In the genomic region with DNA sequence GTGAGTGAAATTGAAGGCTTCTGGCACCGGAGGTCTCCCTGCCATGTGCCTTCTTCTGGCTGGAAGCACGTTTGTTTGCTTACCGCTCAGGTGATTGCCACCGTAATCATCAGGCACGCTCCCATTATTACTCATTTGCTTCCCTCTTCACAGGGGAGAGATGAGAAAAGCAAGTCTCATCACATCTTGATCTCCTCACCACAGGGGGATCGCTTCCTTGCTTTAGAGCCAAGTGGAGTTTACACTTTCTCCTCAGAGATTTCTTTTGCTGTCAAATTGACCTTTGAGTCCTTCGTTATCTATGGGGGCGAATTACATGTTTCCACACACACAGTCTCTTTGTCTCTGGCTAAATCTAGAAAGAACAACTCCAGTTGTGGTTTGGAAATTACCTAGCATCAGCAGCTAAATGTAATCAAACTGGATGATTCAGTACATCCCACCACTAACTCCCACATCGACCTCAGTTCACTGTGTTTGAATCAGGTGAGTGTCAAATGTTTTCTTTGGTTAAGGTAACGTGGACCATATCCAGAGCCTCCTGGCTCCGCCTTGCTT, we compare ENCODE assay signal across 13 cellular contexts.
DNase-seq lines count a peak whose midpoint lies in the region; ATAC-seq, FAIRE-seq and TF ChIP-seq lines count a peak whose summit lies in the region.
"Had no signal": no experiment of that assay in that cellular context is flagged by ENCODE, and none has a peak within 500 bp of the region (broad histone marks: within the 10 kb centered on the region; RNA-seq: fewer than 3 reads in every experiment).

No MANE protein-coding gene starts in this region.

- H3K27me3 ChIP-seq in GM06990 (replicated peaks; ENCODE audit: control insufficient read depth, insufficient read depth, low read length) (no peaks in the 10 kb centered on the region), colonic mucosa (no peaks in the 10 kb centered on the region), neural progenitor cell (no peaks in the 10 kb centered on the region)
- H3K27me3 ChIP-seq: neutrophil had no signal

- no peaks in the 10 kb centered on the region for H3K27me3 Mint-ChIP-seq in neural progenitor cell (ENCODE audit: insufficient read depth, low read depth)
- H3K27me3 Mint-ChIP-seq: activated CD4-positive, alpha-beta T cell treated with anti-CD3 and anti-CD28 coated beads, Interleukin-2, amount 10 ng/mL, durations not matched to agents 7 days and 5 days had no signal

- H3K4me1 Mint-ChIP-seq in neural progenitor cell: peaks cover 22% of the 10 kb centered on the region
- H3K4me1 Mint-ChIP-seq: activated CD4-positive, alpha-beta T cell treated with anti-CD3 and anti-CD28 coated beads, Interleukin-2, amount 10 ng/mL, durations not matched to agents 7 days and 5 days had no signal

- no peak overlapping the region for H3K4me3 Mint-ChIP-seq in neural progenitor cell
- H3K4me3 Mint-ChIP-seq: activated CD4-positive, alpha-beta T cell treated with anti-CD3 and anti-CD28 coated beads, Interleukin-2, amount 10 ng/mL, durations not matched to agents 7 days and 5 days had no signal

- H3K9ac ChIP-seq in colonic mucosa (ENCODE audit: low read depth in 2 of 2, low read length in 2 of 2) (no peak overlapping the region), neural progenitor cell (no peak overlapping the region)

- H3K27ac ChIP-seq in colonic mucosa: no peak overlapping the region
- H3K27ac ChIP-seq in neural progenitor cell: no peak overlapping the region
- H3K27ac ChIP-seq: neutrophil had no signal

- H3K36me3 Mint-ChIP-seq in neural progenitor cell: no peaks in the 10 kb centered on the region

- H3F3A ChIP-seq in neural progenitor cell (ENCODE audit: low read depth): peaks cover 14% of the 10 kb centered on the region

- no peak overlapping the region for H3K27ac Mint-ChIP-seq in neural progenitor cell
- H3K27ac Mint-ChIP-seq: activated CD4-positive, alpha-beta T cell treated with anti-CD3 and anti-CD28 coated beads, Interleukin-2, amount 10 ng/mL, durations not matched to agents 7 days and 5 days had no signal

- H3K9me3 ChIP-seq in colonic mucosa (no peaks in the 10 kb centered on the region), neural progenitor cell (ENCODE audit: low read depth) (no peaks in the 10 kb centered on the region)
- H3K9me3 ChIP-seq: neutrophil had no signal

- H3K4me1 ChIP-seq in colonic mucosa (no peaks in the 10 kb centered on the region), neural progenitor cell (peaks cover 37% of the 10 kb centered on the region)

- TF ChIP-seq CTCF in GM06990 (IDR thresholded peaks at IDR 0.05; ENCODE audit: insufficient read depth, low read length, poor library complexity, severe bottlenecking) (no peak), colonic mucosa (IDR thresholded peaks at IDR 0.05) (no peak), neural progenitor cell (IDR thresholded peaks at IDR 0.05) (no peak)

- H3K4me3 ChIP-seq in GM06990 (replicated peaks; ENCODE audit: low read depth, low read length) (no peak overlapping the region), colonic mucosa (no peak overlapping the region), neural progenitor cell (no peak overlapping the region)

- H3K79me2 ChIP-seq in neural progenitor cell (ENCODE audit: low read depth): no peaks in the 10 kb centered on the region

- H4K20me1 ChIP-seq in neural progenitor cell (ENCODE audit: low read depth): no peaks in the 10 kb centered on the region

- FAIRE-seq in islet of Langerhans (lab: Jason Lieb, UNC): peak; percentile 60

- H3K4me2 ChIP-seq in neural progenitor cell: no peak overlapping the region

- no peaks in the 10 kb centered on the region for H3K9me3 Mint-ChIP-seq in neural progenitor cell
- H3K9me3 Mint-ChIP-seq: activated CD4-positive, alpha-beta T cell treated with anti-CD3 and anti-CD28 coated beads, Interleukin-2, amount 10 ng/mL, durations not matched to agents 7 days and 5 days had no signal

- H3K36me3 ChIP-seq in GM06990 (ENCODE audit: control insufficient read depth, insufficient read depth, low read length) (no peaks in the 10 kb centered on the region), colonic mucosa (no peaks in the 10 kb centered on the region), neural progenitor cell (no peaks in the 10 kb centered on the region)
- H3K36me3 ChIP-seq: neutrophil had no signal

- intact Hi-C loops in colonic mucosa (cut with DNase I): no loop called here

- peak; percentile 44 for DNase-seq in GM06990 (ENCODE audit: extremely low read depth, insufficient read length)
- DNase-seq in NCI-H1417 treated with DMSO at 0.1 percent for 48 hours (lab: John Stamatoyannopoulos, UW): peak; percentile 64
- no peak for DNase-seq in activated CD4-positive, CD25-positive, alpha-beta regulatory T cell (lab: John Stamatoyannopoulos, UW)
- no peak for DNase-seq in colonic mucosa
- no peak for DNase-seq in neural progenitor cell (ENCODE audit: low spot score)
- DNase-seq: activated CD4-positive, alpha-beta T cell treated with anti-CD3 and anti-CD28 coated beads, Interleukin-2, amount 10 ng/mL, durations not matched to agents 7 days and 5 days; islet precursor cell; NCI-H2171 treated with DMSO at 0.1 percent for 48 hours; stimulated activated CD4-positive, alpha-beta T cell treated with anti-CD3 and anti-CD28 coated beads, Interleukin-2, amount 100 ng/mL, for 48 hours had no signal

- H2AFZ ChIP-seq in neural progenitor cell (replicated peaks): no peak overlapping the region

- ATAC-seq in GM21529 (IDR thresholded peaks at IDR 0.05; ENCODE audit: unreplicated experiment) (peak; percentile 40), GM21447 (IDR thresholded peaks at IDR 0.05; ENCODE audit: unreplicated experiment) (no peak)

Comparison
In these comparisons a context has a peak if more than half of its experiments do, and no peak if none do; other contexts are left out.
1. DNase-seq: peak in GM06990 (single experiment) and NCI-H1417 treated with DMSO at 0.1 percent for 48 hours (single experiment); none in activated CD4-positive, CD25-positive, alpha-beta regulatory T cell (0 of 4), colonic mucosa (single experiment) and neural progenitor cell (single experiment).